In genomic region chr12:1207276-1207675, GRCh38 we compare ENCODE assay signal across 25 cellular contexts.
"Had no signal": no experiment of that assay in that cellular context is flagged by ENCODE, and none has a peak within 500 bp of the region (broad histone marks: within the 10 kb centered on the region; RNA-seq: fewer than 3 reads in every experiment).

No MANE protein-coding gene starts in this region.

- H3K36me3 Mint-ChIP-seq: activated naive CD4-positive, alpha-beta T cell treated with anti-CD3 and anti-CD28 coated beads, Interleukin-2, amount 10 ng/mL, durations not matched to agents 7 days and 5 days had no signal

- FAIRE-seq: bronchial epithelial cell had no signal

- H3K4me3 ChIP-seq: adrenal gland, PC-9 had no signal

- ATAC-seq: activated CD4-positive, CD25-positive, alpha-beta regulatory T cell treated with anti-CD3 and anti-CD28 coated beads, Interleukin-2, amount 50 U/mL, for 24 hours; activated CD8-positive, alpha-beta T cell treated with anti-CD3 and anti-CD28 coated beads for 36 hours; activated T-cell treated with anti-CD3 and anti-CD28 coated beads, Interleukin-2, amount 50 U/mL, for 72 hours had no signal

- H3K4me3 Mint-ChIP-seq: activated CD8-positive, alpha-beta T cell treated with anti-CD3 and anti-CD28 coated beads for 36 hours; activated naive CD4-positive, alpha-beta T cell treated with anti-CD3 and anti-CD28 coated beads, Interleukin-2, amount 10 ng/mL, durations not matched to agents 7 days and 5 days; activated naive CD8-positive, alpha-beta T cell treated with anti-CD3 and anti-CD28 coated beads, Interleukin-2, amount 10 ng/mL, durations not matched to agents 7 days and 5 days; activated T-cell treated with anti-CD3 and anti-CD28 coated beads, Interleukin-2, amount 50 U/mL, for 72 hours; central memory CD8-positive, alpha-beta T cell had no signal

- H3K9me3 Mint-ChIP-seq: activated CD8-positive, alpha-beta T cell treated with anti-CD3 and anti-CD28 coated beads for 36 hours; activated naive CD4-positive, alpha-beta T cell treated with anti-CD3 and anti-CD28 coated beads, Interleukin-2, amount 10 ng/mL, durations not matched to agents 7 days and 5 days; activated naive CD8-positive, alpha-beta T cell treated with anti-CD3 and anti-CD28 coated beads, Interleukin-2, amount 10 ng/mL, durations not matched to agents 7 days and 5 days; activated T-cell treated with anti-CD3 and anti-CD28 coated beads, Interleukin-2, amount 50 U/mL, for 72 hours; activated T-helper 2 cell treated with anti-CD3 and anti-CD28 coated beads, Interferon-gamma antibody, Interleukin-2, Interleukin-4, amounts not matched to agents 10 μg/mL and 5 μg/mL and 100 μg/mL, durations not matched to agents 14 hours and 24 hours and 36 hours; central memory CD8-positive, alpha-beta T cell had no signal

- H2AFZ ChIP-seq: PC-9 had no signal

- H3K27ac ChIP-seq: PC-9, WERI-Rb-1 had no signal

- H3K27ac Mint-ChIP-seq: activated CD8-positive, alpha-beta T cell treated with anti-CD3 and anti-CD28 coated beads for 36 hours; activated naive CD4-positive, alpha-beta T cell treated with anti-CD3 and anti-CD28 coated beads, Interleukin-2, amount 10 ng/mL, durations not matched to agents 7 days and 5 days; activated naive CD8-positive, alpha-beta T cell treated with anti-CD3 and anti-CD28 coated beads, Interleukin-2, amount 10 ng/mL, durations not matched to agents 7 days and 5 days; activated T-cell treated with anti-CD3 and anti-CD28 coated beads, Interleukin-2, amount 50 U/mL, for 72 hours; activated T-helper 2 cell treated with anti-CD3 and anti-CD28 coated beads, Interferon-gamma antibody, Interleukin-2, Interleukin-4, amounts not matched to agents 10 μg/mL and 5 μg/mL and 100 μg/mL, durations not matched to agents 14 hours and 24 hours and 36 hours had no signal

- H3K27me3 ChIP-seq: adrenal gland had no signal

- H3K9me3 ChIP-seq: adrenal gland had no signal

- DNase-seq: activated CD4-positive, alpha-beta T cell treated with anti-CD3 and anti-CD28 coated beads for 4 hours; activated CD8-positive, alpha-beta memory T cell treated with anti-CD3 and anti-CD28 coated beads, Interleukin-2, amount 50 U/mL, for 4 hours; activated CD8-positive, alpha-beta T cell treated with anti-CD3 and anti-CD28 coated beads for 36 hours; activated gamma-delta T cell treated with Interleukin-2 at 50 U/mL for 16 hours; activated naive CD4-positive, alpha-beta T cell treated with anti-CD3 and anti-CD28 coated beads, Interleukin-2, amount 10 ng/mL, durations not matched to agents 7 days and 5 days; activated naive CD8-positive, alpha-beta T cell treated with anti-CD3 and anti-CD28 coated beads, Interleukin-2, amount 10 ng/mL, durations not matched to agents 7 days and 5 days; activated T-cell treated with anti-CD3 and anti-CD28 coated beads, Interleukin-2, amount 50 U/mL, for 72 hours; adrenal gland; anterior cingulate cortex; MM.1S; NCI-H1105; NCI-H1436; NCI-H1694 treated with DMSO at 0.1 percent for 48 hours; NCI-H2029 treated with DMSO at 0.1 percent for 48 hours; NCI-H345; NCI-H510A treated with DMSO at 0.1 percent for 48 hours; NCI-H69; PC-9; SHP77 treated with DMSO at 0.1 percent for 48 hours; T-helper 1 cell; WERI-Rb-1 had no signal

- H3K27me3 Mint-ChIP-seq: activated CD8-positive, alpha-beta T cell treated with anti-CD3 and anti-CD28 coated beads for 36 hours; activated naive CD4-positive, alpha-beta T cell treated with anti-CD3 and anti-CD28 coated beads, Interleukin-2, amount 10 ng/mL, durations not matched to agents 7 days and 5 days; activated naive CD8-positive, alpha-beta T cell treated with anti-CD3 and anti-CD28 coated beads, Interleukin-2, amount 10 ng/mL, durations not matched to agents 7 days and 5 days; central memory CD8-positive, alpha-beta T cell had no signal

- H3K4me1 Mint-ChIP-seq: central memory CD8-positive, alpha-beta T cell had no signal

- H3K36me3 ChIP-seq: adrenal gland, WERI-Rb-1 had no signal

- H3K4me2 ChIP-seq: PC-9 had no signal
